ENCODE assay signal across 19 cellular contexts in the genomic region with DNA sequence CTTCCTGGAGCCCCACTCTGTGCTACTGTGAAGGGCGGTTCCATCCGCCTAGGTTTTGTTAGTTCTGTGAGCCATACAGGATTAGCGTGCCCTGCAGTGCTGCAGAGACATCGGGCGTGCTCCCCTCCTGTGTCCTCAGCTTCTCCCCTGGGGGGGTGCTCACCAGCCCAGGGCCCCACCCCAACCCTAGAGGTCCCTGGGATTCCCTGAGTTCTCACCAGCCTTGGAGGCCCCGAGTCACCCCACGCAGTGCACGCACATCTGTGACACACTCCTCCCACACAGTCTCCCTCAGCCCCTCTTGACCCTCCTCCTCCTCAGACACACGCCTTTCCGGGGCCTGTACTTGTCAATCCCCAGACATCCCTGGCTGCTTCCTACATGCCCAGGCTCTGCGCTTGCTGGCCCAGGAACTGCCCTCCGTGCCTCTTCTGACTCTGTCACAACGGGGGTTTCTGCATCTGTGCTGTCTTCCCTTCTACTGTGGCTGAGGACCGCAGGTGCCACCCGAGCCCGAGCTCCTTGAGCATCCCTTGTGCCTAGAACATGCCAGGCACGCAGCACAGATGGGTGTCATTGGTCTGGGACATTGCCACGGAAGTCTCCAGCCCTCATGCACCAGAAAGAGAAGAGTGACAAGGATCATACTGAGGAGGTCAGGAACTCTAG.
DNase-seq lines count a peak whose midpoint lies in the region; ATAC-seq and TF ChIP-seq lines count a peak whose summit lies in the region.
"Had no signal": no experiment of that assay in that cellular context is flagged by ENCODE, and none has a peak within 500 bp of the region (broad histone marks: within the 10 kb centered on the region; RNA-seq: fewer than 3 reads in every experiment).

No MANE protein-coding gene starts in this region.

- H3K36me3 ChIP-seq in naive thymus-derived CD4-positive, alpha-beta T cell (ENCODE audit: control insufficient read depth in 2 of 3, insufficient read depth in 3 of 3, low read length in 3 of 3): no peaks in the 10 kb centered on the region
- no peaks in the 10 kb centered on the region for H3K36me3 ChIP-seq in upper lobe of right lung

- POLR2A ChIA-PET in activated B cell treated with CpG ODN at 0.5 μM for 24 hours (lab: Charles Lee): interaction anchor here (0.8 to 1.5 kb wide), 3 partner anchors 162 to 206 kb away, joined by 4 to 9 read pairs (median 4); a partner anchor contains a TSS
- POLR2A ChIA-PET in naive thymus-derived CD4-positive, alpha-beta T cell (lab: Charles Lee): interaction anchor here (1.3 kb wide), 1 partner anchor 10 kb away, joined by 4 read pairs; no protein-coding TSS in a partner anchor

- peaks cover 0 to 4% of the 10 kb centered on the region in 2 donors for H3K4me1 ChIP-seq in naive thymus-derived CD4-positive, alpha-beta T cell (ENCODE audit: control insufficient read depth in 2 of 2, insufficient read depth in 2 of 2, low read length in 2 of 2)
- H3K4me1 ChIP-seq in upper lobe of right lung: no peaks in the 10 kb centered on the region
- H3K4me1 ChIP-seq: A549 had no signal

- H3K27ac Mint-ChIP-seq in activated B cell treated with CpG ODN at 0.5 μM for 24 hours: peak overlapping the region; percentile 80
- H3K27ac Mint-ChIP-seq in naive thymus-derived CD4-positive, alpha-beta T cell: peak overlapping the region in 4 of 9 donors; percentile 60 to 71 (median 62)
- H3K27ac Mint-ChIP-seq: stimulated activated naive CD8-positive, alpha-beta T cell treated with anti-CD3 and anti-CD28 coated beads, Interleukin-15, Interleukin-2, amounts not matched to agents 100 ng/mL and 50 ng/mL, for 24 hours; type B pancreatic cell had no signal

- H3K4me3 Mint-ChIP-seq in activated B cell treated with CpG ODN at 0.5 μM for 24 hours: peak overlapping the region; percentile 85
- peak overlapping the region in 4 of 10 donors; percentile 3 to 68 (median 60) for H3K4me3 Mint-ChIP-seq in naive thymus-derived CD4-positive, alpha-beta T cell
- H3K4me3 Mint-ChIP-seq: type B pancreatic cell had no signal

- no peak overlapping the region for H3K4me3 ChIP-seq in naive thymus-derived CD4-positive, alpha-beta T cell (ENCODE audit: low read length)
- H3K4me3 ChIP-seq in upper lobe of right lung: no peak overlapping the region
- H3K4me3 ChIP-seq: A549, PC-9, SK-N-MC had no signal

- peaks cover 25% of the 10 kb centered on the region for H3K4me1 Mint-ChIP-seq in activated B cell treated with CpG ODN at 0.5 μM for 24 hours
- peaks cover 0 to 21% (median 8%) of the 10 kb centered on the region in 7 donors for H3K4me1 Mint-ChIP-seq in naive thymus-derived CD4-positive, alpha-beta T cell

- peak; percentile 16 for DNase-seq in stimulated activated CD4-positive, alpha-beta T cell treated with anti-CD3 and anti-CD28 coated beads, Interleukin-15, amount 100 ng/mL, for 24 hours
- no peak for DNase-seq in stimulated activated CD4-positive, alpha-beta T cell treated with anti-CD3 and anti-CD28 coated beads, Interleukin-12 subunit alpha, Interleukin-12 subunit beta, amount 100 ng/mL, for 4 hours
- DNase-seq in activated B cell treated with CpG ODN at 0.5 μM for 24 hours (no peak), upper lobe of right lung (no peak), OCI-M2 (lab: John Stamatoyannopoulos, UW; ENCODE audit: unreplicated experiment) (no peak)
- no peak for DNase-seq in naive thymus-derived CD4-positive, alpha-beta T cell
- DNase-seq: activated CD4-positive, alpha-beta T cell treated with anti-CD3 and anti-CD28 coated beads for 4 hours; activated gamma-delta T cell treated with Interleukin-2 at 50 U/mL for 16 hours; aorta; NCI-H1092 treated with DMSO at 0.1 percent for 48 hours; NCI-H2107; NCI-H69; PC-9 had no signal

- no peak overlapping the region for H3K27ac ChIP-seq in naive thymus-derived CD4-positive, alpha-beta T cell (ENCODE audit: low read depth, low read length)
- no peak overlapping the region for H3K27ac ChIP-seq in upper lobe of right lung
- H3K27ac ChIP-seq: A549, PC-9, SK-N-MC had no signal

- intact Hi-C loops in activated B cell treated with CpG ODN at 0.5 μM for 24 hours (cut with micrococcal nuclease) (loop anchor here (2.0 kb wide), 2 partner anchors 209 to 237 kb away; no protein-coding TSS in a partner anchor), upper lobe of right lung (cut with DNase I) (no loop called here)
- intact Hi-C loops in naive thymus-derived CD4-positive, alpha-beta T cell (cut with micrococcal nuclease): loop anchor here in 1 of 2 donors (10.0 kb wide), 1 partner anchor 325 kb away; no protein-coding TSS in a partner anchor

- ATAC-seq in activated B cell treated with CpG ODN at 0.5 μM for 24 hours (ENCODE audit: low read depth) (no peak), upper lobe of right lung (peak; percentile 17), GM19455 (IDR thresholded peaks at IDR 0.05; ENCODE audit: unreplicated experiment) (no peak), HG02852 (IDR thresholded peaks at IDR 0.05; ENCODE audit: unreplicated experiment) (no peak)
- ATAC-seq in naive thymus-derived CD4-positive, alpha-beta T cell: peak; percentile 6
- ATAC-seq: A549 had no signal

- H3K27me3 Mint-ChIP-seq in activated B cell treated with CpG ODN at 0.5 μM for 24 hours: peaks cover 10% of the 10 kb centered on the region
- peaks cover 0 to 11% (median 3%) of the 10 kb centered on the region in 5 donors for H3K27me3 Mint-ChIP-seq in naive thymus-derived CD4-positive, alpha-beta T cell

- H3K9me3 Mint-ChIP-seq in activated B cell treated with CpG ODN at 0.5 μM for 24 hours: no peaks in the 10 kb centered on the region
- no peaks in the 10 kb centered on the region for H3K9me3 Mint-ChIP-seq in naive thymus-derived CD4-positive, alpha-beta T cell
- H3K9me3 Mint-ChIP-seq: stimulated activated naive CD8-positive, alpha-beta T cell treated with anti-CD3 and anti-CD28 coated beads, Interleukin-15, Interleukin-2, amounts not matched to agents 100 ng/mL and 50 ng/mL, for 24 hours; type B pancreatic cell had no signal

- no peaks in the 10 kb centered on the region for H3K36me3 Mint-ChIP-seq in activated B cell treated with CpG ODN at 0.5 μM for 24 hours (ENCODE audit: low read depth)
- H3K36me3 Mint-ChIP-seq in naive thymus-derived CD4-positive, alpha-beta T cell: peaks cover 0 to 3% (median 0%) of the 10 kb centered on the region in 5 donors
- H3K36me3 Mint-ChIP-seq: type B pancreatic cell had no signal

- no peaks in the 10 kb centered on the region for H3K27me3 ChIP-seq in naive thymus-derived CD4-positive, alpha-beta T cell (ENCODE audit: control insufficient read depth in 2 of 2, insufficient read depth in 2 of 2, low read length in 2 of 2)
- H3K27me3 ChIP-seq in upper lobe of right lung: no peaks in the 10 kb centered on the region

- CTCF ChIA-PET in activated B cell treated with CpG ODN at 0.5 μM for 24 hours (lab: Charles Lee): interaction anchor here (0.6 kb wide), 1 partner anchor 38 kb away, joined by 3 read pairs; no protein-coding TSS in a partner anchor
- CTCF ChIA-PET in naive thymus-derived CD4-positive, alpha-beta T cell (lab: Charles Lee): no interaction called here

- no peaks in the 10 kb centered on the region for H3K9me3 ChIP-seq in naive thymus-derived CD4-positive, alpha-beta T cell (ENCODE audit: control insufficient read depth in 2 of 3, low read length in 3 of 3)
- no peaks in the 10 kb centered on the region for H3K9me3 ChIP-seq in upper lobe of right lung
- H3K9me3 ChIP-seq: A549 had no signal

- TF ChIP-seq CTCF in activated B cell treated with CpG ODN at 0.5 μM for 24 hours (IDR thresholded peaks at IDR 0.05): no peak
- TF ChIP-seq CTCF in upper lobe of right lung (IDR thresholded peaks at IDR 0.05): no peak

Comparison
In these comparisons a context has a peak if more than half of its experiments do, and no peak if none do; other contexts are left out.
1. ATAC-seq: peak in naive thymus-derived CD4-positive, alpha-beta T cell (single experiment) and upper lobe of right lung (single experiment); none in activated B cell treated with CpG ODN at 0.5 μM for 24 hours (single experiment), GM19455 (single experiment) and HG02852 (single experiment).